10 cellular contexts compared by ENCODE assay signal in the genomic region with DNA sequence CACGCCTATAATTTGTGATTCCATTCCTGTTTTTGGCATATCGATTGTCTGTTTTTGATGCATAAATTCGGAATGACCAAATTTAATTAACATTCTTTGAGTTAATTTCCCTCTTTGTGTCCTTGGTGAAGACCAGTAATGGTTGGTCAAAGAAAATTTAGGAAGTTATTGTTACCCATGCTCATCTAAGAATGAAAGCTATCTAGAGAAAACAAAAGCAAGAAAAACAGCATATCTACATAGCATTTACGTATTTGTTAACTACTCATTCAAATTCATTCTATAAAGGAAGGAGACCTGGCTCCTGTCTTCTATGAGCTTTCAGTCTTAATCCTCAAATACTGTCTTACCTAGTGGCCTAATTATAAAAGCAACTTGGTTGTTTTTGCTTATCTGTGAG. TPM values are rescaled to one million over a fixed set of nuclear protein-coding genes. Genes with fewer than 3 reads are reported as not detected.
"Had no signal": no experiment of that assay in that cellular context is flagged by ENCODE, and none has a peak within 500 bp of the region (broad histone marks: within the 10 kb centered on the region; RNA-seq: fewer than 3 reads in every experiment).

No MANE protein-coding gene starts in this region.

- H3K9ac ChIP-seq: GM23248 had no signal

- DNase-seq: GM23248, H9, HCEC 1CT, KBM-7 had no signal

- FAIRE-seq: H1, H54, HepG2 had no signal

- ATAC-seq: HepG2 had no signal

- H3K27ac ChIP-seq: GM23248, HL-60 had no signal

- H3K4me3 ChIP-seq: GM23248 had no signal

RNA-seq across cellular contexts. Expression of gene CHST9, which starts 59.2 kb away (rescaled TPM):
- total RNA-seq: GM23248, HT1080 had no signal
- polyA plus RNA-seq: GM23248, IgD-negative memory B cell had no signal
